Comparison of ENCODE assay signal across 16 cellular contexts in the genomic region with DNA sequence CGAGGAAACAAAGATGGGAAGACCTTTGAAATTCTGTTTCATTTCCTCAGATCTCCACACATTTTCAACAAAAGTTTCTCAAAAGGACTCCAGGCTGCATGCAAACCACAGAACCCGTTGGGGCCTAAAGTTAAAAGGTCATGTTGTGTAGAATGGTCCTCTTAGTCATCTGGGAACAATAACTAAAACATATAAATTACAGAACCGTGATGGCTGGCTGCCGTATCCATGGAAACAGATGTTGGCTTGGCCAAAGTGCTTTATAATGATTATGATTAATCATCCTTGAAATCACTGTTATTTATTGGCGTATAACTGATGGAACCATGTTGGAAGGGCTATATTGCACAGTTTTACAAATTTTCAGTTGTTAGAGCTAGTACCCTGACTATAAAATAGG.
"Had no signal": no experiment of that assay in that cellular context is flagged by ENCODE, and none has a peak within 500 bp of the region (broad histone marks: within the 10 kb centered on the region; RNA-seq: fewer than 3 reads in every experiment).

No MANE protein-coding gene starts in this region.

- ATAC-seq: effector memory CD8-positive, alpha-beta T cell; left colon; lower lobe of right lung; right cardiac atrium had no signal

- H3K4me3 ChIP-seq: cardiac muscle cell, lower lobe of right lung, neural progenitor cell, suprapubic skin had no signal

- H3K36me3 ChIP-seq: cardiac muscle cell, lower lobe of right lung, neural progenitor cell, suprapubic skin had no signal

- DNase-seq: activated CD4-positive, CD25-positive, alpha-beta regulatory T cell treated with anti-CD3 and anti-CD28 coated beads, Interleukin-2, amount 50 U/mL, for 72 hours; activated CD8-positive, alpha-beta memory T cell treated with anti-CD3 and anti-CD28 coated beads for 24 hours; activated CD8-positive, alpha-beta memory T cell treated with anti-CD3 and anti-CD28 coated beads, Interleukin-2, amount 50 U/mL, for 48 hours; activated effector memory CD4-positive, alpha-beta T cell treated with anti-CD3 and anti-CD28 coated beads, Interleukin-2, amount 50 U/mL, for 16 hours; activated naive CD4-positive, alpha-beta T cell treated with anti-CD3 and anti-CD28 coated beads, Interleukin-2, amount 50 U/mL, for 16 hours; activated T-cell treated with anti-CD3 and anti-CD28 coated beads, Interleukin-2, amount 50 U/mL, for 48 hours; dermis blood vessel endothelial cell; effector memory CD8-positive, alpha-beta T cell; left colon; lower lobe of right lung; right cardiac atrium; trophoblast cell had no signal

- H3K9me3 ChIP-seq: lower lobe of right lung, suprapubic skin had no signal

- H3K4me1 ChIP-seq: lower lobe of right lung, neural progenitor cell had no signal

- H3K27ac ChIP-seq: cardiac muscle cell, lower lobe of right lung, neural progenitor cell, suprapubic skin, VCaP had no signal

- H3K27me3 ChIP-seq: cardiac muscle cell, neural progenitor cell, suprapubic skin had no signal
